18 cellular contexts compared by ENCODE assay signal in the genomic region with DNA sequence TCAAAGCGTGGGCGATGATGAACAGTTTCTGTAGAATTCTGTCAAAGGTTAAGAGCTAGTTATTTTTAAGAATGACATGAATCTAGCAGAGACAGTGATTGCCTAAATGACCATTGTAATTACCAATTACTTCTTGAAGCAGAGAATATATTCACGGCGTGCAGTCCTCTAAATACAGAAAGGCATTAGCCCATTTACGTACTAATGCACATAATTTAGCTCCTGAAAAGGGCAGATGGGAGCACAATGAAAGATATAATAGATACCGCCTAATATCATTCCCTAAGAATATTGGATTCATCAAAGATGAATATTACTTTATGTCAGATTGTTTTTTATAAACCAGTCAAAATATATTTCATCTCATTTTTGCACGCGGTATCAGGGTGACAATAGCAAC.
"Had no signal": no experiment of that assay in that cellular context is flagged by ENCODE, and none has a peak within 500 bp of the region (broad histone marks: within the 10 kb centered on the region; RNA-seq: fewer than 3 reads in every experiment).

No MANE protein-coding gene starts in this region.

- H3K27ac Mint-ChIP-seq: neural progenitor cell; stimulated activated naive CD8-positive, alpha-beta T cell treated with anti-CD3 and anti-CD28 coated beads, Interleukin-15, Interleukin-2, amounts not matched to agents 100 ng/mL and 50 ng/mL, for 24 hours had no signal

- H3K4me3 Mint-ChIP-seq: naive thymus-derived CD8-positive, alpha-beta T cell; neural progenitor cell; stimulated activated naive CD8-positive, alpha-beta T cell treated with anti-CD3 and anti-CD28 coated beads, Interleukin-15, Interleukin-2, amounts not matched to agents 100 ng/mL and 50 ng/mL, for 24 hours had no signal

- H3K9me3 Mint-ChIP-seq: naive thymus-derived CD8-positive, alpha-beta T cell; neural progenitor cell; stimulated activated naive CD8-positive, alpha-beta T cell treated with anti-CD3 and anti-CD28 coated beads, Interleukin-15, Interleukin-2, amounts not matched to agents 100 ng/mL and 50 ng/mL, for 24 hours had no signal

- H3K4me3 ChIP-seq: heart left ventricle, mucosa of descending colon, neural progenitor cell, ovary, right atrium auricular region, sigmoid colon, skin epidermis, tibial artery, upper lobe of left lung, vagina had no signal

- ATAC-seq: esophagus mucosa; heart left ventricle; mucosa of descending colon; naive thymus-derived CD8-positive, alpha-beta T cell had no signal

- H3K36me3 Mint-ChIP-seq: naive thymus-derived CD8-positive, alpha-beta T cell; neural progenitor cell had no signal

- H3K9me3 ChIP-seq: heart left ventricle, mucosa of descending colon, ovary, right atrium auricular region, sigmoid colon, tibial artery, upper lobe of left lung, vagina had no signal

- DNase-seq: effector memory CD4-positive, alpha-beta T cell; heart left ventricle; hippocampal formation; kidney glomerular epithelial cell; mucosa of descending colon; naive thymus-derived CD8-positive, alpha-beta T cell; nucleus accumbens; ovary; sigmoid colon; stimulated activated CD4-positive, alpha-beta T cell treated with anti-CD3 and anti-CD28 coated beads, Interleukin-12 subunit alpha, Interleukin-12 subunit beta, amount 100 ng/mL, for 4 hours; tibial artery; upper lobe of left lung had no signal

- H3K27me3 ChIP-seq: neural progenitor cell, ovary, right atrium auricular region, sigmoid colon, upper lobe of left lung, vagina had no signal

- H3K36me3 ChIP-seq: heart left ventricle, neural progenitor cell, ovary, right atrium auricular region, sigmoid colon, tibial artery, upper lobe of left lung, vagina had no signal

- H3K4me1 ChIP-seq: heart left ventricle, neural progenitor cell, right atrium auricular region, sigmoid colon, tibial artery, upper lobe of left lung, vagina had no signal

- H3K27ac ChIP-seq: heart left ventricle, neural progenitor cell, ovary, right atrium auricular region, sigmoid colon, skin epidermis, tibial artery, upper lobe of left lung, vagina had no signal

- H3K4me2 ChIP-seq: neural progenitor cell had no signal
